ENCODE assay signal across 8 cellular contexts in genomic region chr17:39461113-39461910, GRCh38. TPM values are rescaled to one million over a fixed set of nuclear protein-coding genes. Genes with fewer than 3 reads are reported as not detected.
DNase-seq lines count a peak whose midpoint lies in the region; ATAC-seq, FAIRE-seq and TF ChIP-seq lines count a peak whose summit lies in the region.

TSS of gene CDK12 (plus strand) at chr17:39461486. CDS start at chr17:39462072, 586 bp downstream.

- DNase-seq in NCI-H2227 treated with DMSO at 0.1 percent for 48 hours (lab: John Stamatoyannopoulos, UW): peak; percentile 99
- peak; percentile 95 for DNase-seq in bronchial epithelial cell (ENCODE audit: low read depth)
- peak; percentile 98 for DNase-seq in iPS-NIHi11 (ENCODE audit: low spot score)
- peak; percentile 99 for DNase-seq in small intestine

- peak within 1 kb of the TSS; percentile 88 for H3K27ac ChIP-seq in ACC112 (ENCODE audit: low read depth, low read length)
- H3K27ac ChIP-seq in small intestine (ENCODE audit: low read depth in 1 of 2, low read length in 1 of 2): peak within 1 kb of the TSS; percentile 98

- H3K4me1 ChIP-seq in ACC112 (ENCODE audit: control insufficient read depth, insufficient read depth, low read length, unreplicated experiment) (no peaks in the 10 kb centered on the region), small intestine (ENCODE audit: control insufficient read depth in 2 of 2, insufficient read depth in 1 of 2, low read depth in 1 of 2, low read length in 1 of 2) (no peaks in the 10 kb centered on the region)

- 1 to 2% (median 2%) methylated on average over 38 to 49 of the region's 49 CpGs for WGBS in small intestine, 3 donors

- ATAC-seq in GM18870 (IDR thresholded peaks at IDR 0.05; ENCODE audit: unreplicated experiment): peak; percentile 62
- peak; percentile 80 for ATAC-seq in HG03139 (IDR thresholded peaks at IDR 0.05; ENCODE audit: unreplicated experiment)

- H3K9me3 ChIP-seq in small intestine (ENCODE audit: control insufficient read depth, low read depth): no peaks in the 10 kb centered on the region

- no peak for TF ChIP-seq CTCF in WI38 (IDR thresholded peaks at IDR 0.05; ENCODE audit: low read depth, low read length)
- TF ChIP-seq CTCF in bronchial epithelial cell (IDR thresholded peaks at IDR 0.05; ENCODE audit: insufficient read depth, low read length, severe bottlenecking): no peak

- H2AFZ ChIP-seq in ACC112 (ENCODE audit: low read length, unreplicated experiment): peak within 1 kb of the TSS; percentile 77

- peaks cover 43% of the 10 kb centered on the region for H3K79me2 ChIP-seq in ACC112 (ENCODE audit: control insufficient read depth, insufficient read depth, low read length, unreplicated experiment)

- H3K27me3 ChIP-seq in ACC112 (ENCODE audit: insufficient read depth, low read length) (no peaks in the 10 kb centered on the region), bronchial epithelial cell (ENCODE audit: control insufficient read depth, insufficient read depth, low read length) (no peaks in the 10 kb centered on the region), small intestine (ENCODE audit: control insufficient read depth in 2 of 2, insufficient read depth in 2 of 2, low read length in 2 of 2) (no peaks in the 10 kb centered on the region)

- H3K36me3 ChIP-seq in ACC112 (ENCODE audit: insufficient read depth, low read length) (peaks cover 13% of the 10 kb centered on the region; the same call in 1 of the 2 replicates), bronchial epithelial cell (ENCODE audit: control insufficient read depth, insufficient read depth, low read length) (no peaks in the 10 kb centered on the region), small intestine (ENCODE audit: control insufficient read depth in 2 of 2, insufficient read depth in 2 of 2, low read length in 2 of 2) (no peaks in the 10 kb centered on the region)

- FAIRE-seq in bronchial epithelial cell (lab: Jason Lieb, UNC): no peak
- FAIRE-seq in small intestine (lab: Jason Lieb, UNC): no peak

- H3K4me3 ChIP-seq in ACC112 (ENCODE audit: low read depth, low read length) (peak within 1 kb of the TSS; percentile 100), WI38 (ENCODE audit: low read depth, low read length) (peak within 1 kb of the TSS; percentile 97), bronchial epithelial cell (ENCODE audit: low read depth, low read length) (peak within 1 kb of the TSS; percentile 82), small intestine (ENCODE audit: low read depth in 1 of 2, low read length in 2 of 2) (peak within 1 kb of the TSS; percentile 85)

RNA-seq across cellular contexts. Expression of gene CDK12, which starts in this region (rescaled TPM):
- 19.7 and 24.3 TPM in 2 replicates for total RNA-seq in bronchial epithelial cell
- 10 to 100 TPM in 1 of 3 donors, 1 to 10 TPM in 2; 6.2 to 15.5 (median 7.2) TPM for polyA plus RNA-seq in small intestine

Comparison
In these comparisons a context has a peak if more than half of its experiments do, and no peak if none do; other contexts are left out.
1. Peak in every context shown above with its lines: DNase-seq, ATAC-seq, H3K4me3 ChIP-seq and H3K27ac ChIP-seq.